Comparison of ENCODE assay signal across 21 cellular contexts in genomic region chr6:84967965-84968364, GRCh38.
"Had no signal": no experiment of that assay in that cellular context is flagged by ENCODE, and none has a peak within 500 bp of the region (broad histone marks: within the 10 kb centered on the region; RNA-seq: fewer than 3 reads in every experiment).

No MANE protein-coding gene starts in this region.

- FAIRE-seq: islet of Langerhans had no signal

- H3K4me3 ChIP-seq: coronary artery, esophagus muscularis mucosa, left lung, ovary, psoas muscle, sigmoid colon, stomach, thyroid gland had no signal

- H3K4me1 ChIP-seq: esophagus muscularis mucosa, foreskin keratinocyte, left lung, psoas muscle, sigmoid colon, stomach, thyroid gland had no signal

- ATAC-seq: foreskin keratinocyte; left cardiac atrium; left lung; naive thymus-derived CD4-positive, alpha-beta T cell; psoas muscle; right cardiac atrium; stimulated activated effector memory CD8-positive, alpha-beta T cell treated with anti-CD3 and anti-CD28 coated beads, Interleukin-12 subunit alpha, Interleukin-12 subunit beta, amount 100 ng/mL, for 72 hours had no signal

- H3K27ac ChIP-seq: coronary artery, esophagus muscularis mucosa, foreskin keratinocyte, left lung, ovary, psoas muscle, sigmoid colon, stomach, thyroid gland had no signal

- H3K27me3 ChIP-seq: esophagus muscularis mucosa, foreskin keratinocyte, left lung, ovary, sigmoid colon, stomach, thyroid gland had no signal

- DNase-seq: effector memory CD4-positive, alpha-beta T cell; foreskin keratinocyte; left cardiac atrium; left lung; midbrain; naive thymus-derived CD4-positive, alpha-beta T cell; occipital lobe; ovary; posterior cingulate gyrus; psoas muscle; right cardiac atrium; sigmoid colon; stimulated activated CD4-positive, alpha-beta T cell treated with anti-CD3 and anti-CD28 coated beads, Interleukin-2, amount 100 ng/mL, for 24 hours; stimulated activated CD4-positive, alpha-beta T cell treated with anti-CD3 and anti-CD28 coated beads, Interleukin-4, amount 100 ng/mL, for 24 hours; stimulated activated naive CD4-positive, alpha-beta T cell treated with Interleukin-2 at 50 U/mL for 16 hours; stomach; thyroid gland had no signal

- H3K36me3 ChIP-seq: esophagus muscularis mucosa, left lung, ovary, sigmoid colon, stomach, thyroid gland had no signal

- H3K9me3 ChIP-seq: thyroid gland had no signal
